Comparison of ENCODE assay signal across 22 cellular contexts in genomic region chr3:60933828-60934227, GRCh38.
DNase-seq lines count a peak whose midpoint lies in the region; ATAC-seq and TF ChIP-seq lines count a peak whose summit lies in the region.
"Had no signal": no experiment of that assay in that cellular context is flagged by ENCODE, and none has a peak within 500 bp of the region (broad histone marks: within the 10 kb centered on the region; RNA-seq: fewer than 3 reads in every experiment).

No MANE protein-coding gene starts in this region.

- no TSS peak for BruUV-seq in mammary epithelial cell (replicated peaks; lab: Mats Ljungman, UMichigan)
- no TSS peak for BruUV-seq in MCF 10A (replicated peaks; lab: Mats Ljungman, UMichigan)

- in situ Hi-C loops in mammary epithelial cell (cut with MboI; ENCODE audit: low sequenced_read_pairs in 2 of 2) = no loop called here

- peak overlapping the region; percentile 26 for H2AFZ ChIP-seq in mammary epithelial cell (ENCODE audit: low read depth, low read length)

- no peak overlapping the region for H3K9ac ChIP-seq in mammary epithelial cell (ENCODE audit: insufficient read depth, low read length)

- H4K20me1 ChIP-seq in mammary epithelial cell (ENCODE audit: insufficient read depth, low read length) = no peaks in the 10 kb centered on the region

- 62% methylated on average over 2 of the region's 2 CpGs for WGBS in mammary epithelial cell (ENCODE audit: low coverage, missing lambda C conversion rate)

- intact Hi-C loops in mammary epithelial cell (cut with micrococcal nuclease) (no loop called here), MCF 10A (cut with micrococcal nuclease) (no loop called here)

- H3K4me3 Mint-ChIP-seq in MCF 10A (ENCODE audit: unreplicated experiment) = no peak overlapping the region
- H3K4me3 Mint-ChIP-seq: CD4-positive, alpha-beta memory T cell; T-helper 17 cell had no signal

- no peaks in the 10 kb centered on the region for H3K27me3 Mint-ChIP-seq in MCF 10A (ENCODE audit: insufficient read depth, unreplicated experiment)
- H3K27me3 Mint-ChIP-seq: CD4-positive, alpha-beta memory T cell; T-helper 17 cell had no signal

- no peaks in the 10 kb centered on the region for H3K36me3 ChIP-seq in mammary epithelial cell (ENCODE audit: insufficient read depth, low read length)

- no peaks in the 10 kb centered on the region for H3K36me3 Mint-ChIP-seq in MCF 10A (ENCODE audit: insufficient read depth, unreplicated experiment)
- H3K36me3 Mint-ChIP-seq: CD4-positive, alpha-beta memory T cell had no signal

- H3K9me3 ChIP-seq in mammary epithelial cell (replicated peaks; ENCODE audit: insufficient read depth, low read length) = peaks cover 3% of the 10 kb centered on the region
- H3K9me3 ChIP-seq: A549 had no signal

- ATAC-seq in GM19397 (IDR thresholded peaks at IDR 0.05; ENCODE audit: unreplicated experiment) (no peak), GM18502 (IDR thresholded peaks at IDR 0.05; ENCODE audit: poor library complexity, unreplicated experiment) (no peak)
- ATAC-seq: A549, Right ventricle myocardium inferior, T-helper 17 cell had no signal

- dilution Hi-C loops in mammary epithelial cell (cut with HindIII; ENCODE audit: low sequenced_read_pairs) = no loop called here

- peaks cover 6% of the 10 kb centered on the region for H3K4me1 Mint-ChIP-seq in MCF 10A (ENCODE audit: insufficient read depth, unreplicated experiment)
- H3K4me1 Mint-ChIP-seq: CD4-positive, alpha-beta memory T cell; T-helper 17 cell had no signal

- no peak overlapping the region for H3K27ac Mint-ChIP-seq in MCF 10A (ENCODE audit: low read depth, unreplicated experiment)
- H3K27ac Mint-ChIP-seq: CD4-positive, alpha-beta memory T cell; T-helper 17 cell had no signal

- H3K4me2 ChIP-seq in mammary epithelial cell (ENCODE audit: insufficient read depth, low read depth, low read length) = no peak overlapping the region
- H3K4me2 ChIP-seq: A549 had no signal

- H3K27me3 ChIP-seq in mammary epithelial cell (ENCODE audit: insufficient read depth, low read length) = no peaks in the 10 kb centered on the region

- H3K9me3 Mint-ChIP-seq in MCF 10A (ENCODE audit: unreplicated experiment) = peaks cover 9% of the 10 kb centered on the region

- peaks cover 19% of the 10 kb centered on the region for H3K4me1 ChIP-seq in mammary epithelial cell (ENCODE audit: insufficient read depth, low read length)
- H3K4me1 ChIP-seq: A549 had no signal

- POLR2A ChIA-PET in MCF 10A (lab: Yijun Ruan, JAX) = no interaction called here

- H3K79me2 ChIP-seq in mammary epithelial cell (ENCODE audit: insufficient read depth, low read length) = no peaks in the 10 kb centered on the region

- H3K4me3 ChIP-seq in mammary epithelial cell (replicated peaks in 1 of 3; ENCODE audit: insufficient read depth in 1 of 3, low read depth in 2 of 3, low read length in 3 of 3) (no peak overlapping the region), skeletal muscle cell (ENCODE audit: low read depth, low read length) (no peak overlapping the region)
- H3K4me3 ChIP-seq: A549, SK-N-MC had no signal

- no peak overlapping the region for H3K27ac ChIP-seq in mammary epithelial cell (ENCODE audit: insufficient read depth, low read depth, low read length)
- H3K27ac ChIP-seq: A549, SK-N-MC had no signal

- CTCF ChIA-PET in mammary epithelial cell (lab: Charles Lee; ENCODE audit: low non-redundant PET) (no interaction called here), MCF 10A (lab: Yijun Ruan, JAX) (interaction anchor here (0.7 to 0.9 kb wide), 2 partner anchors 11 to 22 kb away, joined by 3 read pairs; no protein-coding TSS in a partner anchor)

- no peak for TF ChIP-seq CTCF in mammary epithelial cell (conservative IDR thresholded peaks at IDR 0.05 in 1 of 2, IDR thresholded peaks at IDR 0.05 in 1 of 2; ENCODE audit: extremely low read depth in 1 of 2, insufficient read depth in 1 of 2, low read depth in 1 of 2, low read length in 2 of 2)
- no peak for TF ChIP-seq CTCF in MCF 10A (IDR thresholded peaks at IDR 0.05; ENCODE audit: unreplicated experiment)

- no peak for DNase-seq in mammary epithelial cell
- DNase-seq in MCF 10A (ENCODE audit: unreplicated experiment) = no peak
- peak; percentile 63 for DNase-seq in NCI-H146 (lab: John Stamatoyannopoulos, UW)
- DNase-seq in SHP77 (lab: John Stamatoyannopoulos, UW) = peak; percentile 52 to 67
- DNase-seq in skeletal muscle cell (ENCODE audit: low read depth) = peak; percentile 70
- no peak for DNase-seq in globus pallidus (ENCODE audit: low spot score)
- DNase-seq: CD4-positive, alpha-beta memory T cell; DMS153; GDM1; H7; Karpas-422; NCI-H1694 treated with DMSO at 0.1 percent for 48 hours; NCI-H2081 treated with DMSO at 0.1 percent for 48 hours; NCI-H2171 treated with DMSO at 0.1 percent for 48 hours; NCI-H526; SW 1271; T-helper 17 cell had no signal

Comparison
In these comparisons a context has a peak if more than half of its experiments do, and no peak if none do; other contexts are left out.
1. DNase-seq: peak in NCI-H146 (single experiment), SHP77 (2 of 2) and skeletal muscle cell (single experiment); none in mammary epithelial cell (single experiment), MCF 10A (single experiment) and globus pallidus (single experiment).